In genomic region chr7:25454562-25455031, GRCh38 we compare ENCODE assay signal across 12 cellular contexts.
DNase-seq lines count a peak whose midpoint lies in the region; ATAC-seq, FAIRE-seq and TF ChIP-seq lines count a peak whose summit lies in the region.
"Had no signal": no experiment of that assay in that cellular context is flagged by ENCODE, and none has a peak within 500 bp of the region (broad histone marks: within the 10 kb centered on the region; RNA-seq: fewer than 3 reads in every experiment).

No MANE protein-coding gene starts in this region.

- ATAC-seq in K562 (no peak; the same call in 2 of the 3 replicates), lung (ENCODE audit: insufficient read depth, low FRiP score) (peak; percentile 30), upper lobe of right lung (peak; percentile 37)
- ATAC-seq: SK-N-SH treated with all-trans-retinoic acid at 6 μM for 48 hours had no signal

- POLR2A ChIA-PET in MCF 10A (lab: Yijun Ruan, JAX): no interaction called here
- POLR2A ChIA-PET in K562 (lab: Yijun Ruan, JAX): interaction anchor here (0.6 to 0.8 kb wide), 3 partner anchors 17 to 333 kb away, joined by 3 read pairs; no protein-coding TSS in a partner anchor

- no peak for TF ChIP-seq EP300 in K562 (IDR thresholded peaks at IDR 0.05; ENCODE audit: low read length)

- FAIRE-seq in K562 (lab: Jason Lieb, UNC): no peak

- H3K4me3 ChIP-seq in mammary epithelial cell (replicated peaks in 1 of 3; ENCODE audit: insufficient read depth in 1 of 3, low read depth in 2 of 3, low read length in 3 of 3) (no peak overlapping the region), K562 (no peak overlapping the region), lung (no peak overlapping the region), upper lobe of right lung (no peak overlapping the region)

- DNase-seq in MCF 10A (ENCODE audit: unreplicated experiment): peak; percentile 26
- no peak for DNase-seq in mammary epithelial cell
- no peak for DNase-seq in K562 (ENCODE audit: extremely low read depth in 1 of 4, low spot score in 3 of 4)
- DNase-seq in lung (ENCODE audit: low spot score): no peak
- no peak for DNase-seq in upper lobe of right lung
- DNase-seq in mesenteric fat pad (ENCODE audit: low spot score): no peak
- DNase-seq in kidney glomerular epithelial cell (lab: John Stamatoyannopoulos, UW): no peak
- DNase-seq in posterior vena cava (ENCODE audit: low spot score): no peak
- DNase-seq: activated CD4-positive, alpha-beta T cell treated with anti-CD3 and anti-CD28 coated beads, Interleukin-2, amount 10 ng/mL, durations not matched to agents 7 days and 5 days; NCI-H2107; stimulated activated CD4-positive, alpha-beta T cell treated with anti-CD3 and anti-CD28 coated beads, Interleukin-15, amount 100 ng/mL, for 24 hours had no signal

- H2AFZ ChIP-seq in mammary epithelial cell (ENCODE audit: low read depth, low read length) (no peak overlapping the region), K562 (ENCODE audit: low read depth, low read length) (no peak overlapping the region)

- H3K27me3 ChIP-seq in mammary epithelial cell (ENCODE audit: insufficient read depth, low read length): peaks cover 3% of the 10 kb centered on the region
- peaks cover 22 to 26% of the 10 kb centered on the region in 2 experiments for H3K27me3 ChIP-seq in K562 (ENCODE audit: control insufficient read depth in 2 of 2, insufficient read depth in 2 of 2, low read length in 2 of 2)
- no peaks in the 10 kb centered on the region for H3K27me3 ChIP-seq in lung (ENCODE audit: control insufficient read depth, insufficient read depth)
- no peaks in the 10 kb centered on the region for H3K27me3 ChIP-seq in upper lobe of right lung

- no peak for TF ChIP-seq RAD21 in K562 (CRISPR knock-in tag; conservative IDR thresholded peaks at IDR 0.05 in 1 of 2, IDR thresholded peaks at IDR 0.05 in 1 of 2)

- H3K9ac ChIP-seq in mammary epithelial cell (ENCODE audit: insufficient read depth, low read length) (no peak overlapping the region), K562 (ENCODE audit: insufficient read depth in 1 of 2, low read depth in 2 of 2, low read length in 2 of 2) (no peak overlapping the region)

- CTCF ChIA-PET in MCF 10A (lab: Yijun Ruan, JAX): interaction anchor here (0.5 to 0.7 kb wide), 2 partner anchors 18 to 84 kb away, joined by 3 to 6 read pairs; no protein-coding TSS in a partner anchor
- CTCF ChIA-PET in mammary epithelial cell (lab: Charles Lee; ENCODE audit: low non-redundant PET): no interaction called here
- CTCF ChIA-PET in K562 (lab: Yijun Ruan, JAX; ENCODE audit: low intra/inter-chr PET ratio): no interaction called here

- no peaks in the 10 kb centered on the region for H3K9me1 ChIP-seq in K562 (ENCODE audit: control insufficient read depth, insufficient read depth, low read length)

- H3K9me3 ChIP-seq in mammary epithelial cell (replicated peaks; ENCODE audit: insufficient read depth, low read length): no peaks in the 10 kb centered on the region
- no peaks in the 10 kb centered on the region for H3K9me3 ChIP-seq in K562 (replicated peaks; ENCODE audit: control insufficient read depth, insufficient read depth, low read depth, low read length)
- no peaks in the 10 kb centered on the region for H3K9me3 ChIP-seq in lung (ENCODE audit: control insufficient read depth in 2 of 2, insufficient read depth in 1 of 2, low read length in 1 of 2)
- H3K9me3 ChIP-seq in upper lobe of right lung: no peaks in the 10 kb centered on the region

- H3K4me1 Mint-ChIP-seq in MCF 10A (ENCODE audit: insufficient read depth, unreplicated experiment): no peaks in the 10 kb centered on the region
- H3K4me1 Mint-ChIP-seq: activated CD4-positive, alpha-beta T cell treated with anti-CD3 and anti-CD28 coated beads, Interleukin-2, amount 10 ng/mL, durations not matched to agents 7 days and 5 days had no signal

- H3K27ac Mint-ChIP-seq in MCF 10A (ENCODE audit: low read depth, unreplicated experiment): no peak overlapping the region
- H3K27ac Mint-ChIP-seq: activated CD4-positive, alpha-beta T cell treated with anti-CD3 and anti-CD28 coated beads, Interleukin-2, amount 10 ng/mL, durations not matched to agents 7 days and 5 days had no signal

- no TSS peak for BruUV-seq in MCF 10A (replicated peaks; lab: Mats Ljungman, UMichigan)
- BruUV-seq in mammary epithelial cell (replicated peaks; lab: Mats Ljungman, UMichigan): no TSS peak
- BruUV-seq in K562 (replicated peaks; lab: Mats Ljungman, UMichigan): no TSS peak

- H4K20me1 ChIP-seq in mammary epithelial cell (ENCODE audit: insufficient read depth, low read length) (no peaks in the 10 kb centered on the region), K562 (replicated peaks; ENCODE audit: control insufficient read depth, insufficient read depth, low read length) (no peaks in the 10 kb centered on the region)

- no peaks in the 10 kb centered on the region for H3K36me3 ChIP-seq in mammary epithelial cell (ENCODE audit: insufficient read depth, low read length)
- no peaks in the 10 kb centered on the region for H3K36me3 ChIP-seq in K562 (ENCODE audit: control insufficient read depth, insufficient read depth, low read length)
- no peaks in the 10 kb centered on the region for H3K36me3 ChIP-seq in lung (ENCODE audit: control insufficient read depth in 2 of 2, insufficient read depth in 2 of 2, low read length in 2 of 2)
- no peaks in the 10 kb centered on the region for H3K36me3 ChIP-seq in upper lobe of right lung

- H3K79me2 ChIP-seq in mammary epithelial cell (ENCODE audit: insufficient read depth, low read length): no peaks in the 10 kb centered on the region
- H3K79me2 ChIP-seq in K562 (ENCODE audit: control insufficient read depth, insufficient read depth, low read length): no peaks in the 10 kb centered on the region

- H3K4me3 Mint-ChIP-seq in MCF 10A (ENCODE audit: unreplicated experiment): no peak overlapping the region
- H3K4me3 Mint-ChIP-seq: activated CD4-positive, alpha-beta T cell treated with anti-CD3 and anti-CD28 coated beads, Interleukin-2, amount 10 ng/mL, durations not matched to agents 7 days and 5 days had no signal

- TF ChIP-seq POLR2A in K562 (conservative IDR thresholded peaks at IDR 0.05): no peak

- H3K4me1 ChIP-seq in mammary epithelial cell (ENCODE audit: insufficient read depth, low read length) (no peaks in the 10 kb centered on the region), K562 (replicated peaks in 1 of 2; ENCODE audit: control insufficient read depth in 2 of 2, insufficient read depth in 2 of 2, low read length in 2 of 2) (no peaks in the 10 kb centered on the region; a peak in 2 of 5 replicates), lung (ENCODE audit: control insufficient read depth in 2 of 2, insufficient read depth in 2 of 2, low read length in 2 of 2) (peaks cover 0 to 9% of the 10 kb centered on the region in 2 donors), upper lobe of right lung (peaks cover 26% of the 10 kb centered on the region)

- dilution Hi-C loops in mammary epithelial cell (cut with HindIII; ENCODE audit: low sequenced_read_pairs): no loop called here

- TF ChIP-seq CTCF in MCF 10A (IDR thresholded peaks at IDR 0.05; ENCODE audit: unreplicated experiment) (no peak), mammary epithelial cell (conservative IDR thresholded peaks at IDR 0.05 in 1 of 2, IDR thresholded peaks at IDR 0.05 in 1 of 2; ENCODE audit: extremely low read depth in 1 of 2, insufficient read depth in 1 of 2, low read depth in 1 of 2, low read length in 2 of 2) (no peak), K562 (IDR thresholded peaks at IDR 0.05 in 2 of 3, conservative IDR thresholded peaks at IDR 0.05 in 1 of 3; ENCODE audit: insufficient read depth in 2 of 3, low read depth in 1 of 3, low read length in 3 of 3) (no peak), lung (IDR thresholded peaks at IDR 0.05; ENCODE audit: control extremely low read depth, extremely low read depth) (no peak), upper lobe of right lung (IDR thresholded peaks at IDR 0.05) (no peak)

- intact Hi-C loops in MCF 10A (cut with micrococcal nuclease) (no loop called here), mammary epithelial cell (cut with micrococcal nuclease) (no loop called here), K562 (cut with micrococcal nuclease) (no loop called here), upper lobe of right lung (cut with DNase I) (no loop called here), posterior vena cava (cut with DNase I) (no loop called here)

- no peaks in the 10 kb centered on the region for H3K36me3 Mint-ChIP-seq in MCF 10A (ENCODE audit: insufficient read depth, unreplicated experiment)

- no peak overlapping the region for H3K27ac ChIP-seq in mammary epithelial cell (ENCODE audit: insufficient read depth, low read depth, low read length)
- H3K27ac ChIP-seq in K562 (ENCODE audit: extremely low read depth, low read depth, low read length): no peak overlapping the region
- H3K27ac ChIP-seq in lung (ENCODE audit: low read depth in 1 of 2, low read length in 1 of 2): peak overlapping the region in 1 of 2 donors; percentile 42
- H3K27ac ChIP-seq in upper lobe of right lung: no peak overlapping the region

- 85% methylated on average over 6 of the region's 8 CpGs for WGBS in mammary epithelial cell (ENCODE audit: low coverage, missing lambda C conversion rate)
- 1% methylated on average over 8 of the region's 8 CpGs for WGBS in K562 (ENCODE audit: insufficient coverage, low coverage, missing lambda C conversion rate)
- WGBS in lung, 2 donors: 61 to 63% methylated on average over 8 of the region's 8 CpGs

- in situ Hi-C loops in mammary epithelial cell (cut with MboI; ENCODE audit: low sequenced_read_pairs in 2 of 2): no loop called here
- in situ Hi-C loops in K562 (cut with MboI): no loop called here

- H3K4me2 ChIP-seq in mammary epithelial cell (ENCODE audit: insufficient read depth, low read depth, low read length) (no peak overlapping the region), K562 (ENCODE audit: insufficient read depth, low read length) (peak overlapping the region; percentile 17; the same call in 1 of the 2 replicates)

- H3K27me3 Mint-ChIP-seq in MCF 10A (ENCODE audit: insufficient read depth, unreplicated experiment): peaks cover 61% of the 10 kb centered on the region
- H3K27me3 Mint-ChIP-seq: activated CD4-positive, alpha-beta T cell treated with anti-CD3 and anti-CD28 coated beads, Interleukin-2, amount 10 ng/mL, durations not matched to agents 7 days and 5 days had no signal

- no peaks in the 10 kb centered on the region for H3K9me3 Mint-ChIP-seq in MCF 10A (ENCODE audit: unreplicated experiment)
- H3K9me3 Mint-ChIP-seq: activated CD4-positive, alpha-beta T cell treated with anti-CD3 and anti-CD28 coated beads, Interleukin-2, amount 10 ng/mL, durations not matched to agents 7 days and 5 days had no signal

TF ChIP-seq in K562, 482 proteins besides CTCF, POLR2A, EP300 and RAD21:
- TF ChIP-seq CREB1 (IDR thresholded peaks at IDR 0.05) (no peak), CREB1 (CRISPR knock-in tag; IDR thresholded peaks at IDR 0.05) (no peak), ZNF766 (CRISPR knock-in tag; conservative IDR thresholded peaks at IDR 0.05) (no peak)
